ENCODE assay signal across 22 cellular contexts in genomic region chr12:47245623-47246022, GRCh38.
"Had no signal": no experiment of that assay in that cellular context is flagged by ENCODE, and none has a peak within 500 bp of the region (broad histone marks: within the 10 kb centered on the region; RNA-seq: fewer than 3 reads in every experiment).

No MANE protein-coding gene starts in this region.

- H3K36me3 Mint-ChIP-seq: type B pancreatic cell had no signal

- H3K9ac ChIP-seq: parathyroid adenoma had no signal

- FAIRE-seq: endometrium, islet of Langerhans, urothelium cell line had no signal

- H3K4me3 Mint-ChIP-seq: nephron progenitor cell, type B pancreatic cell had no signal

- H3K4me1 ChIP-seq: esophagus muscularis mucosa, gastrocnemius medialis, parathyroid adenoma, psoas muscle had no signal

- H2AFZ ChIP-seq: parathyroid adenoma had no signal

- H3K9me3 Mint-ChIP-seq: type B pancreatic cell had no signal

- H3K27me3 ChIP-seq: esophagus muscularis mucosa, gastrocnemius medialis, heart right ventricle, sigmoid colon, thyroid gland had no signal

- H3K4me3 ChIP-seq: esophagus muscularis mucosa, gastrocnemius medialis, heart right ventricle, psoas muscle, sigmoid colon, skin epidermis, thyroid gland had no signal

- H3K27ac ChIP-seq: epithelial cell of prostate, esophagus muscularis mucosa, gastrocnemius medialis, heart right ventricle, parathyroid adenoma, psoas muscle, sigmoid colon, skin epidermis, thyroid gland had no signal

- H3K27ac Mint-ChIP-seq: nephron progenitor cell, type B pancreatic cell had no signal

- ATAC-seq: gastrocnemius medialis; heart right ventricle; naive thymus-derived CD4-positive, alpha-beta T cell; psoas muscle had no signal

- H3K27me3 Mint-ChIP-seq: naive thymus-derived CD4-positive, alpha-beta T cell; type B pancreatic cell had no signal

- H3K9me3 ChIP-seq: esophagus muscularis mucosa, gastrocnemius medialis, heart right ventricle, psoas muscle, sigmoid colon, thyroid gland had no signal

- H3K79me2 ChIP-seq: parathyroid adenoma had no signal

- H3K36me3 ChIP-seq: esophagus muscularis mucosa, gastrocnemius medialis, heart right ventricle, sigmoid colon, thyroid gland had no signal

- DNase-seq: effector memory CD4-positive, alpha-beta T cell; gastrocnemius medialis; heart right ventricle; hypothalamus; kidney glomerular epithelial cell; naive thymus-derived CD4-positive, alpha-beta T cell; nephron progenitor cell; psoas muscle; retina; sigmoid colon; stimulated activated CD4-positive, alpha-beta T cell treated with anti-CD3 and anti-CD28 coated beads, Interleukin-2, amount 100 ng/mL, for 24 hours; stimulated activated CD4-positive, alpha-beta T cell treated with anti-CD3 and anti-CD28 coated beads, Interleukin-4, amount 100 ng/mL, for 4 hours; stimulated activated naive CD4-positive, alpha-beta T cell treated with Interleukin-2 at 50 U/mL for 16 hours; thyroid gland had no signal
